Comparison of ENCODE assay signal across 13 cellular contexts in the genomic region with DNA sequence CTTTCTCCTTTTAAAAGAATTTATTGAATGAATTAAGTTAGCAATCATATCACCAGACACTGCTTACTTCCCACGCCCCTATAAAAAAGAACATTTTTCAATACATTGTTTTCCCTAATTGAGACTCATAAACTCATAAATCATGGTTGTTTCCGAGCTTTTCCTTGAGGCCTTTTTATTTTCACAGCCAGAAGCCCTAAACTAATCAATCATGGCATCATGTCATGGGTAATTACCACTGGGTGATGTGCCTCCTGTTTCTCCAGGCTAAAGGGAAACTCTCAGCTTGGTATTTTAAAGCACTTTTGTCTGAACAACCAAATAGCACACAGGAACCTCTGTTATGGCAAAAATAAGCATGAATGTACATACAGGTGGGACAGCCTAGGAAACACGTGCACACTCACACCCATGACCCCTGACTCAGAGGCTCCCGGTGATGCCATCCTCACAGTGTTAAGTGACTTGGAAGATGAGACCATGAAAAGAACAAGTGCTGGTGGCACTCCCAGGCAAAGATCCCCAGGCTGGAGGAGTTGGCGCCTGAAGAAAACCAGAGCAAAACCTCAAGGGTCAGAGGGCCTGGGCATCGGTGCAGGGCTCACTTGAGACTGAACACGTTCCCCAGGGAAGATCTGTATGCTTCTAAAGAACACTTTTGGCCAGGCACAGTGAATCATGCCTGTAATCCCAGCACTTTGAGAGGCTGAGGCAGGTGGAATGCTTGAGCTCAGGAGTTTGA.
A peak's percentile ranks its signal among the peaks of the same experiment; 100 is the strongest.
DNase-seq lines count a peak whose midpoint lies in the region; ATAC-seq, FAIRE-seq and TF ChIP-seq lines count a peak whose summit lies in the region.
"Had no signal": no experiment of that assay in that cellular context is flagged by ENCODE, and none has a peak within 500 bp of the region (broad histone marks: within the 10 kb centered on the region; RNA-seq: fewer than 3 reads in every experiment).

No MANE protein-coding gene starts in this region.

- CTCF ChIA-PET in CD4-positive, alpha-beta memory T cell (lab: Charles Lee; ENCODE audit: partially characterized antibody), result no interaction called here
- CTCF ChIA-PET in activated CD4-positive, alpha-beta memory T cell treated with anti-CD3 and anti-CD28 coated beads, Interleukin-2, amount 10 ng/mL, durations not matched to agents 7 days and 5 days (lab: Charles Lee), result interaction anchor here (1.2 to 1.4 kb wide), 2 partner anchors 19 to 154 kb away, joined by 3 read pairs; partner anchors contain the start of gene ROR2

- no peak overlapping the region for H4K91ac ChIP-seq in trophoblast cell (ENCODE audit: low read depth, low read length)

- H2BK12ac ChIP-seq in trophoblast cell (ENCODE audit: low read length), result no peak overlapping the region

- H3K27me3 Mint-ChIP-seq in CD4-positive, alpha-beta memory T cell, result no peaks in the 10 kb centered on the region
- peaks cover 2% of the 10 kb centered on the region for H3K27me3 Mint-ChIP-seq in activated CD4-positive, alpha-beta memory T cell treated with anti-CD3 and anti-CD28 coated beads, Interleukin-2, amount 10 ng/mL, durations not matched to agents 7 days and 5 days

- no peak overlapping the region for H4K12ac ChIP-seq in trophoblast cell (ENCODE audit: low read depth, low read length)

- FAIRE-seq in kidney (lab: Jason Lieb, UNC), result no peak

- H3K36me3 Mint-ChIP-seq in CD4-positive, alpha-beta memory T cell, result no peaks in the 10 kb centered on the region
- no peaks in the 10 kb centered on the region for H3K36me3 Mint-ChIP-seq in activated CD4-positive, alpha-beta memory T cell treated with anti-CD3 and anti-CD28 coated beads, Interleukin-2, amount 10 ng/mL, durations not matched to agents 7 days and 5 days (ENCODE audit: low read depth)
- H3K36me3 Mint-ChIP-seq: naive B cell had no signal

- no peak overlapping the region for H2AFZ ChIP-seq in trophoblast cell (ENCODE audit: insufficient read depth, low read length, poor library complexity)

- H3K27ac Mint-ChIP-seq in CD4-positive, alpha-beta memory T cell, result peak overlapping the region; percentile 67 to 93 (median 86)
- H3K27ac Mint-ChIP-seq in activated CD4-positive, alpha-beta memory T cell treated with anti-CD3 and anti-CD28 coated beads, Interleukin-2, amount 10 ng/mL, durations not matched to agents 7 days and 5 days, result peak overlapping the region; percentile 60

- no peak overlapping the region for H2AK5ac ChIP-seq in trophoblast cell (ENCODE audit: low read length)

- H3K4me3 Mint-ChIP-seq in CD4-positive, alpha-beta memory T cell, result no peak overlapping the region
- no peak overlapping the region for H3K4me3 Mint-ChIP-seq in activated CD4-positive, alpha-beta memory T cell treated with anti-CD3 and anti-CD28 coated beads, Interleukin-2, amount 10 ng/mL, durations not matched to agents 7 days and 5 days
- H3K4me3 Mint-ChIP-seq: naive B cell had no signal

- no peak overlapping the region for H4K8ac ChIP-seq in trophoblast cell (ENCODE audit: low read depth, low read length)

- H3K36me3 ChIP-seq in CD4-positive, alpha-beta memory T cell (ENCODE audit: insufficient read depth, low read length), result no peaks in the 10 kb centered on the region
- H3K36me3 ChIP-seq in kidney (ENCODE audit: control insufficient read depth in 1 of 2, insufficient read depth in 2 of 2, low read length in 2 of 2) (no peaks in the 10 kb centered on the region), trophoblast cell (ENCODE audit: control insufficient read depth in 1 of 2, insufficient read depth in 2 of 2, low read length in 2 of 2) (no peaks in the 10 kb centered on the region)
- H3K36me3 ChIP-seq: HAP-1, heart right ventricle, upper lobe of right lung had no signal

- no peak for ATAC-seq in HG02763 (IDR thresholded peaks at IDR 0.05; ENCODE audit: unreplicated experiment)
- ATAC-seq in sciatic nerve, result no peak
- ATAC-seq: heart right ventricle, upper lobe of right lung had no signal

- intact Hi-C loops in CD4-positive, alpha-beta memory T cell (cut with micrococcal nuclease), result no loop called here
- intact Hi-C loops in kidney (cut with DNase I), result no loop called here
- intact Hi-C loops in sciatic nerve (cut with DNase I), result no loop called here

- H2BK120ac ChIP-seq in trophoblast cell (ENCODE audit: insufficient read depth, low read length, poor library complexity), result no peak overlapping the region

- no peak overlapping the region for H3K23ac ChIP-seq in trophoblast cell (ENCODE audit: low read length)

- H3K79me1 ChIP-seq in trophoblast cell (ENCODE audit: low read length), result no peaks in the 10 kb centered on the region

- no peak overlapping the region for H3K4me2 ChIP-seq in trophoblast cell (ENCODE audit: low read length)

- no peaks in the 10 kb centered on the region for H3K27me3 ChIP-seq in CD4-positive, alpha-beta memory T cell (ENCODE audit: insufficient read depth, low read length)
- no peaks in the 10 kb centered on the region for H3K27me3 ChIP-seq in trophoblast cell (ENCODE audit: insufficient read depth, low read length)
- H3K27me3 ChIP-seq: upper lobe of right lung had no signal

- no peak for TF ChIP-seq CTCF in kidney (IDR thresholded peaks at IDR 0.05; ENCODE audit: borderline replicate concordance, extremely low read depth, insufficient read depth)

- no peak overlapping the region for H3K18ac ChIP-seq in trophoblast cell (ENCODE audit: low read length)

- no peak overlapping the region for H3K9ac ChIP-seq in kidney (ENCODE audit: low read length in 2 of 2)
- no peak overlapping the region for H3K9ac ChIP-seq in trophoblast cell (ENCODE audit: low read length)

- no peak overlapping the region for H3K4ac ChIP-seq in trophoblast cell (ENCODE audit: low read depth, low read length)

- peak in 1 of 5 donors; percentile 52 for DNase-seq in CD4-positive, alpha-beta memory T cell
- DNase-seq in HPDE6-E6E7 (ENCODE audit: extremely low spot score), result peak; percentile 13
- no peak for DNase-seq in activated CD4-positive, alpha-beta memory T cell treated with anti-CD3 and anti-CD28 coated beads, Interleukin-2, amount 10 ng/mL, durations not matched to agents 7 days and 5 days
- peak; percentile 37 for DNase-seq in kidney tubule cell (ENCODE audit: low spot score)
- DNase-seq in kidney, result no peak
- no peak for DNase-seq in trophoblast cell
- DNase-seq in sciatic nerve (ENCODE audit: low spot score), result no peak
- DNase-seq: heart right ventricle, naive B cell, NCI-H2107, upper lobe of right lung had no signal

- POLR2A ChIA-PET in CD4-positive, alpha-beta memory T cell (lab: Charles Lee; ENCODE audit: partially characterized antibody), result no interaction called here
- POLR2A ChIA-PET in activated CD4-positive, alpha-beta memory T cell treated with anti-CD3 and anti-CD28 coated beads, Interleukin-2, amount 10 ng/mL, durations not matched to agents 7 days and 5 days (lab: Charles Lee), result interaction anchor here (0.6 kb wide), 1 partner anchor 654 kb away, joined by 3 read pairs; no protein-coding TSS in a partner anchor

- H3K4me3 ChIP-seq in CD4-positive, alpha-beta memory T cell (ENCODE audit: low read length in 2 of 2), result no peak overlapping the region
- H3K4me3 ChIP-seq in kidney (ENCODE audit: low read length in 2 of 2) (no peak overlapping the region), trophoblast cell (ENCODE audit: low read depth, low read length) (no peak overlapping the region)
- H3K4me3 ChIP-seq: HAP-1, heart right ventricle, upper lobe of right lung had no signal

- H3K27ac ChIP-seq in CD4-positive, alpha-beta memory T cell (ENCODE audit: low read depth, low read length), result peak overlapping the region; percentile 4
- H3K27ac ChIP-seq in kidney (ENCODE audit: low read depth in 2 of 2, low read length in 2 of 2) (no peak overlapping the region), trophoblast cell (ENCODE audit: low read depth, low read length) (no peak overlapping the region)
- H3K27ac ChIP-seq: heart right ventricle, upper lobe of right lung had no signal

- WGBS in trophoblast cell (ENCODE audit: extremely low coverage, insufficient coverage, insufficient read length), result no CpG with 5 or more reads among the region's 7 CpGs

- peaks cover 30% of the 10 kb centered on the region for H3K4me1 ChIP-seq in CD4-positive, alpha-beta memory T cell (ENCODE audit: insufficient read depth, low read length)
- H3K4me1 ChIP-seq in kidney (ENCODE audit: control insufficient read depth in 1 of 2, insufficient read depth in 1 of 2, low read depth in 1 of 2, low read length in 2 of 2) (no peaks in the 10 kb centered on the region), trophoblast cell (ENCODE audit: control insufficient read depth in 1 of 2, insufficient read depth in 2 of 2, low read length in 2 of 2) (peaks cover 5% of the 10 kb centered on the region in 2 experiments)
- H3K4me1 ChIP-seq: heart right ventricle, upper lobe of right lung had no signal

- no peak overlapping the region for H3K14ac ChIP-seq in trophoblast cell (ENCODE audit: low read length)

- no peak overlapping the region for H2BK5ac ChIP-seq in trophoblast cell (ENCODE audit: low read depth, low read length, poor library complexity)

- H3K4me1 Mint-ChIP-seq in CD4-positive, alpha-beta memory T cell, result peaks cover 21 to 51% (median 28%) of the 10 kb centered on the region in 4 donors
- H3K4me1 Mint-ChIP-seq in activated CD4-positive, alpha-beta memory T cell treated with anti-CD3 and anti-CD28 coated beads, Interleukin-2, amount 10 ng/mL, durations not matched to agents 7 days and 5 days, result peaks cover 36% of the 10 kb centered on the region

- H3K9me3 Mint-ChIP-seq in CD4-positive, alpha-beta memory T cell, result peaks cover 0 to 2% (median 0%) of the 10 kb centered on the region in 8 donors
- H3K9me3 Mint-ChIP-seq in activated CD4-positive, alpha-beta memory T cell treated with anti-CD3 and anti-CD28 coated beads, Interleukin-2, amount 10 ng/mL, durations not matched to agents 7 days and 5 days, result no peaks in the 10 kb centered on the region

- no peaks in the 10 kb centered on the region for H3K9me3 ChIP-seq in CD4-positive, alpha-beta memory T cell (ENCODE audit: control insufficient read depth in 1 of 2, low read length in 2 of 2)
- H3K9me3 ChIP-seq in kidney (ENCODE audit: control insufficient read depth in 1 of 2, low read length in 2 of 2) (no peaks in the 10 kb centered on the region), trophoblast cell (ENCODE audit: insufficient read depth, low read depth, low read length) (no peaks in the 10 kb centered on the region)
- H3K9me3 ChIP-seq: HAP-1, heart right ventricle, upper lobe of right lung had no signal

- H3K79me2 ChIP-seq in trophoblast cell (ENCODE audit: control insufficient read depth, insufficient read depth, low read length, poor library complexity), result peaks cover 2% of the 10 kb centered on the region

Comparison
In these comparisons a context has a peak if more than half of its experiments do, and no peak if none do; other contexts are left out.
1. DNase-seq: peak in HPDE6-E6E7 (single experiment) and kidney tubule cell (single experiment); none in activated CD4-positive, alpha-beta memory T cell treated with anti-CD3 and anti-CD28 coated beads, Interleukin-2, amount 10 ng/mL, durations not matched to agents 7 days and 5 days (single experiment), kidney (single experiment), trophoblast cell (0 of 2) and sciatic nerve (single experiment).